In genomic region chr6:96899019-96899418, GRCh38 we compare ENCODE assay signal across 8 cellular contexts. TPM values are rescaled to one million over a fixed set of nuclear protein-coding genes. Genes with fewer than 3 reads are reported as not detected.
DNase-seq lines count a peak whose midpoint lies in the region; ATAC-seq and TF ChIP-seq lines count a peak whose summit lies in the region.

No MANE protein-coding gene starts in this region.

- peaks cover 11% of the 10 kb centered on the region for H3K4me1 Mint-ChIP-seq in Calu3 (ENCODE audit: low read depth, unreplicated experiment)
- H3K4me1 Mint-ChIP-seq in neural crest cell, result peaks cover 24% of the 10 kb centered on the region

- DNase-seq in Calu3 (peak; percentile 18), RPMI8226 (peak; percentile 14), esophagus squamous epithelium (lab: John Stamatoyannopoulos, UW) (no peak), neural crest cell (ENCODE audit: low read depth, low spot score) (peak; percentile 6)
- DNase-seq in activated CD4-positive, CD25-positive, alpha-beta regulatory T cell (lab: John Stamatoyannopoulos, UW), result no peak
- DNase-seq in activated effector memory CD4-positive, alpha-beta T cell treated with Interleukin-2 at 50 U/mL for 16 hours, result no peak

- intact Hi-C loops in Calu3 (cut with micrococcal nuclease; ENCODE audit: unreplicated experiment), result loop anchor here (1.0 to 10.0 kb wide), 7 partner anchors 26 to 1534 kb away; partner anchors contain the start of gene KLHL32
- intact Hi-C loops in esophagus squamous epithelium (cut with DNase I), result no loop called here

- no peaks in the 10 kb centered on the region for H3K9me3 Mint-ChIP-seq in Calu3 (ENCODE audit: low read depth, unreplicated experiment)
- H3K9me3 Mint-ChIP-seq in neural crest cell, result no peaks in the 10 kb centered on the region

- H3K4me3 ChIP-seq in HUES48 (ENCODE audit: low read depth, low read length), result peak overlapping the region; percentile 98; the same call in 1 of the 2 replicates
- H3K4me3 ChIP-seq in esophagus squamous epithelium, result peak overlapping the region in 1 of 4 donors; percentile 96

- H3K27ac ChIP-seq in HUES48 (ENCODE audit: low read depth, low read length) (no peak overlapping the region), esophagus squamous epithelium (peak overlapping the region; percentile 85 to 97 (median 92))

- H3K27me3 ChIP-seq in HUES48 (ENCODE audit: control insufficient read depth, insufficient read depth, low read length) (no peaks in the 10 kb centered on the region), esophagus squamous epithelium (no peaks in the 10 kb centered on the region)

- no peak overlapping the region; the same call in 1 of the 2 replicates for H3K9ac ChIP-seq in HUES48 (ENCODE audit: low read depth, low read length)

- CTCF ChIA-PET in Calu3 (lab: Charles Lee), result interaction anchor here (0.6 to 3.0 kb wide), 6 partner anchors 25 to 1349 kb away, joined by 4 to 15 read pairs (median 6); partner anchors contain the start of gene KLHL32

- TF ChIP-seq POLR2A in esophagus squamous epithelium (IDR thresholded peaks at IDR 0.05), result no peak

- peaks cover 25% of the 10 kb centered on the region for H3K36me3 ChIP-seq in HUES48 (ENCODE audit: control insufficient read depth, insufficient read depth, low read length)
- peaks cover 0 to 24% (median 0%) of the 10 kb centered on the region in 3 donors for H3K36me3 ChIP-seq in esophagus squamous epithelium

- BruUV-seq in Calu3 (replicated peaks; lab: Mats Ljungman, UMichigan), result no TSS peak

- no peak for TF ChIP-seq CTCF in Calu3 (IDR thresholded peaks at IDR 0.05; ENCODE audit: unreplicated experiment)
- peak in 4 of 6 experiments; percentile 26 to 46 (median 32) for TF ChIP-seq CTCF in esophagus squamous epithelium (IDR thresholded peaks at IDR 0.05)
- TF ChIP-seq CTCF in neural crest cell (conservative IDR thresholded peaks at IDR 0.05), result peak; percentile 69

- H3K27ac Mint-ChIP-seq in Calu3 (ENCODE audit: unreplicated experiment) (no peak overlapping the region), neural crest cell (ENCODE audit: unreplicated experiment) (no peak overlapping the region)

- peaks cover 8% of the 10 kb centered on the region; the same call in 1 of the 2 replicates for H3K4me1 ChIP-seq in HUES48 (ENCODE audit: control insufficient read depth, insufficient read depth, low read length)
- peaks cover 7 to 39% (median 13%) of the 10 kb centered on the region in 3 donors for H3K4me1 ChIP-seq in esophagus squamous epithelium

- no peak overlapping the region for H3K4me3 Mint-ChIP-seq in Calu3 (ENCODE audit: low read depth, unreplicated experiment)
- H3K4me3 Mint-ChIP-seq in neural crest cell, result peak overlapping the region; percentile 89

- H3K36me3 Mint-ChIP-seq in Calu3 (ENCODE audit: insufficient read depth, unreplicated experiment), result peaks cover 24% of the 10 kb centered on the region
- peaks cover 6% of the 10 kb centered on the region for H3K36me3 Mint-ChIP-seq in neural crest cell (ENCODE audit: low read depth)

- no peaks in the 10 kb centered on the region for H3K27me3 Mint-ChIP-seq in Calu3 (ENCODE audit: unreplicated experiment)
- H3K27me3 Mint-ChIP-seq in neural crest cell (ENCODE audit: low read depth), result no peaks in the 10 kb centered on the region

- no peaks in the 10 kb centered on the region for H3K9me3 ChIP-seq in HUES48 (ENCODE audit: control insufficient read depth, insufficient read depth, low read length)
- no peaks in the 10 kb centered on the region for H3K9me3 ChIP-seq in esophagus squamous epithelium

- WGBS in esophagus squamous epithelium, 2 donors, result 33 to 35% methylated on average over 3 of the region's 3 CpGs

- no peak for ATAC-seq in HG02870 (IDR thresholded peaks at IDR 0.05; ENCODE audit: unreplicated experiment)

RNA-seq across cellular contexts. Expression of gene NDUFAF4, which starts 1.3 kb away (rescaled TPM):
- total RNA-seq in Calu3 (2022) (39.6 and 50.9 TPM in 2 replicates), esophagus squamous epithelium (10 to 100 TPM; 21.8 to 29.6 (median 25.3) TPM), neural crest cell (46.9 and 47.3 TPM in 2 replicates)

RNA-seq across cellular contexts. Expression of gene KLHL32, which starts 25.5 kb away (rescaled TPM):
- 0.12 and 0.20 TPM in 2 replicates for total RNA-seq in Calu3 (2022)
- not detected for total RNA-seq in esophagus squamous epithelium
- total RNA-seq in neural crest cell, result 0.61 and 1.4 TPM in 2 replicates

Comparison
In these comparisons a context has a peak if more than half of its experiments do, and no peak if none do; other contexts are left out.
1. DNase-seq: peak in Calu3 (single experiment), RPMI8226 (single experiment) and neural crest cell (single experiment); none in esophagus squamous epithelium (single experiment), activated CD4-positive, CD25-positive, alpha-beta regulatory T cell (0 of 4) and activated effector memory CD4-positive, alpha-beta T cell treated with Interleukin-2 at 50 U/mL for 16 hours (single experiment).